ENCODE assay signal across 1 cellular context in genomic region chr13:94324409-94325147, GRCh38.
TF ChIP-seq lines count a peak whose summit lies in the region.

No MANE protein-coding gene starts in this region.

TF ChIP-seq in SK-N-SH, 30 proteins besides CTCF, POLR2A, EP300 and RAD21:
- no peak for TF ChIP-seq POLR2AphosphoS5 (IDR thresholded peaks at IDR 0.05; ENCODE audit: low read depth, low read length)
- TF ChIP-seq RFX5 (IDR thresholded peaks at IDR 0.05; ENCODE audit: low read length), result no peak
